In the genomic region with DNA sequence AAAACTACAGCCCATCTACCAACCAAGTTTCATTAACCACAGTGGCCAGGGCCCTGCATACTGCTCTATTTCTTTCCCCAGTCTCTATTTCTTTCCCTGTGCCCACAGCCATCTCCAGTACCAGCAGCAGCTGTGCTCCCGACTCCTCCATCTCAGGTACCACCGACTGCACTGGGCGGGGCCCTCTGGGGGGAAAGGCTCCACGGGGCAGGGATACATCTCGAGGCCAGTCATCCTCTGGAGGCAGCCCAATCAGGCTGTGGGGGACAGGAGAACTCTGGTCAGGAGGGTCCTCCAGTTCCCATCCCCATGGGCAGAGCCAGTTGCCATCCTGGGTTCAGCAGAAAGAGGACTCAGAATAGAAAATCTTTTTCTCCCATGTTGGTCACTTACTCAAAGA, we compare ENCODE assay signal across 29 cellular contexts. TPM values are rescaled to one million over a fixed set of nuclear protein-coding genes. Genes with fewer than 3 reads are reported as not detected.
"Had no signal": no experiment of that assay in that cellular context is flagged by ENCODE, and none has a peak within 500 bp of the region (broad histone marks: within the 10 kb centered on the region; RNA-seq: fewer than 3 reads in every experiment).

No MANE protein-coding gene starts in this region.

- H3K4me1 ChIP-seq: prostate gland had no signal

- H3K27ac Mint-ChIP-seq: activated naive CD8-positive, alpha-beta T cell treated with anti-CD3 and anti-CD28 coated beads, Interleukin-2, amount 10 ng/mL, durations not matched to agents 7 days and 5 days; activated T-helper 2 cell treated with anti-CD3 and anti-CD28 coated beads, Interferon-gamma antibody, Interleukin-2, Interleukin-4, amounts not matched to agents 10 μg/mL and 5 μg/mL and 100 μg/mL, durations not matched to agents 14 hours and 24 hours and 36 hours; nephron progenitor cell; stimulated activated naive B cell treated with anti-CD40 and anti-IgM and Interleukin-4, amounts not matched to agents 10 μg/mL and 1 μg/mL and 100 μg/mL, for 72 hours; T-helper 17 cell had no signal

- H3K9me3 ChIP-seq: gastroesophageal sphincter, left ventricle myocardium inferior, mucosa of descending colon, pancreas, prostate gland, tibial nerve had no signal

- H3K27ac ChIP-seq: brain microvascular endothelial cell, gastroesophageal sphincter, left ventricle myocardium inferior, pancreas, prostate gland, tibial nerve, WERI-Rb-1 had no signal

- H3K27me3 Mint-ChIP-seq: activated naive CD8-positive, alpha-beta T cell treated with anti-CD3 and anti-CD28 coated beads, Interleukin-2, amount 10 ng/mL, durations not matched to agents 7 days and 5 days; effector memory CD8-positive, alpha-beta T cell; stimulated activated naive B cell treated with anti-CD40 and anti-IgM and Interleukin-4, amounts not matched to agents 10 μg/mL and 1 μg/mL and 100 μg/mL, for 72 hours; T-helper 17 cell had no signal

- H3K27me3 ChIP-seq: brain microvascular endothelial cell, gastroesophageal sphincter, pancreas, tibial nerve had no signal

- DNase-seq: activated CD4-positive, alpha-beta T cell treated with anti-CD3 and anti-CD28 coated beads for 48 hours; activated CD4-positive, alpha-beta T cell treated with anti-CD3 and anti-CD28 coated beads, Interleukin-2, amount 50 U/mL, for 48 hours; activated CD8-positive, alpha-beta memory T cell treated with anti-CD3 and anti-CD28 coated beads, Interleukin-2, amount 50 U/mL, for 48 hours; activated naive CD8-positive, alpha-beta T cell treated with anti-CD3 and anti-CD28 coated beads, Interleukin-2, amount 10 ng/mL, durations not matched to agents 7 days and 5 days; activated T-cell treated with anti-CD3 and anti-CD28 coated beads, Interleukin-2, amount 50 U/mL, for 48 hours; amniotic stem cell; brain microvascular endothelial cell; cortex of kidney; effector memory CD8-positive, alpha-beta T cell; left ventricle myocardium inferior; mucosa of descending colon; nephron progenitor cell; nucleus accumbens; pancreas; retina; stimulated activated CD4-positive, alpha-beta T cell treated with anti-CD3 and anti-CD28 coated beads, Interleukin-1b, Interleukin-23, amount 100 ng/mL, for 48 hours; stimulated activated CD4-positive, alpha-beta T cell treated with anti-CD3 and anti-CD28 coated beads, Interleukin-4, amount 100 ng/mL, for 4 hours; stimulated activated CD8-positive, alpha-beta memory T cell treated with anti-CD3 and anti-CD28 coated beads, Interleukin-4, amount 100 ng/mL, for 48 hours; stimulated activated naive B cell treated with anti-CD40 and anti-IgM and Interleukin-4, amounts not matched to agents 10 μg/mL and 1 μg/mL and 100 μg/mL, for 72 hours; SW 1271; T-helper 17 cell; T1000; WERI-Rb-1 had no signal

- H3K4me3 Mint-ChIP-seq: activated naive CD8-positive, alpha-beta T cell treated with anti-CD3 and anti-CD28 coated beads, Interleukin-2, amount 10 ng/mL, durations not matched to agents 7 days and 5 days; effector memory CD8-positive, alpha-beta T cell; stimulated activated naive B cell treated with anti-CD40 and anti-IgM and Interleukin-4, amounts not matched to agents 10 μg/mL and 1 μg/mL and 100 μg/mL, for 72 hours; T-helper 17 cell had no signal

- H3K4me3 ChIP-seq: gastroesophageal sphincter, left ventricle myocardium inferior, mucosa of descending colon, pancreas, prostate gland, smooth muscle cell, tibial nerve had no signal

- H3K9me3 Mint-ChIP-seq: activated naive CD8-positive, alpha-beta T cell treated with anti-CD3 and anti-CD28 coated beads, Interleukin-2, amount 10 ng/mL, durations not matched to agents 7 days and 5 days; activated T-helper 2 cell treated with anti-CD3 and anti-CD28 coated beads, Interferon-gamma antibody, Interleukin-2, Interleukin-4, amounts not matched to agents 10 μg/mL and 5 μg/mL and 100 μg/mL, durations not matched to agents 14 hours and 24 hours and 36 hours; effector memory CD8-positive, alpha-beta T cell; nephron progenitor cell; stimulated activated naive B cell treated with anti-CD40 and anti-IgM and Interleukin-4, amounts not matched to agents 10 μg/mL and 1 μg/mL and 100 μg/mL, for 72 hours had no signal

- ATAC-seq: activated CD4-positive, CD25-positive, alpha-beta regulatory T cell treated with anti-CD3 and anti-CD28 coated beads, Interleukin-2, amount 50 U/mL, for 24 hours; effector memory CD8-positive, alpha-beta T cell; gastroesophageal sphincter; mucosa of descending colon; pancreas; stimulated activated naive B cell treated with anti-CD40 and anti-IgM and Interleukin-4, amounts not matched to agents 10 μg/mL and 1 μg/mL and 100 μg/mL, for 72 hours; T-helper 17 cell had no signal

RNA-seq across cellular contexts. Expression of a gene that starts 10.5 kb away (rescaled TPM):
- total RNA-seq: smooth muscle cell had no signal
- polyA plus RNA-seq: smooth muscle cell had no signal

RNA-seq across cellular contexts. Expression of a gene that starts 17.8 kb away (rescaled TPM):
- total RNA-seq: left ventricle myocardium inferior had no signal
